ENCODE assay signal across 21 cellular contexts in the genomic region with DNA sequence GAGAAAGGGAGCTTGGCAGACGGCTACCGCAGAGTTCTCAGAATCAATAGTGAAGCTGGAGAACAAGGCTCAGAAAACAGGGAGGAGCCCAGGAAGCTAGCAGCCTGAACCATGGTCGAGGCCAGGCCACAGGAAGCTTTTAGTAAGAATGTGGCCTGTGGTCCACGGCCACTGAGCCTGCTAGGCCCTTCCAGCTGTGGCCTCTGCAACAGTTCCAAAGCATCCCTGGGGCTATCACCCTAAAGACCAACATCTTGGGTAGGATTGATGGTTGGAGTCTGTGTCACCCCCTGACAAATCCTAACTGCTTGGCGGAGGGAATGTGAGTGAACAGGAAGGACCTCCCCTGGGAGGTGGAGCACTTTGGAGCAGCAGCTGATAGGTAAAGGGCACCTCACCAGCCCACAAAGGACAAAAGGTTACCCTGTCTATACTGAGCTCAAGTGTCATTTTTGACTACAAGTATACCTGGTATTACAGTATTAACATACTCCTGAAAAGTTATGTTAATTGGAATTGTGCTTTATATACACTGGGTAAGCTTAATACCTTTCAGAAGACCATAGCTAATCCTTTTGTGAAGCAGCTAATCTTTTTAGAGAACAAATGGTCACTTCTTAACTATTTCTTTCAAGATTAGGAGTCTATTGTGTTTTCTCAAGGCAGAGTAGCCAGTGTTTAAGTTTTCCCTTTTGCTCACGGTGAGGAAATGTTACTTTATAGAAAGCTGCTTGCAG. TPM values are rescaled to one million over a fixed set of nuclear protein-coding genes. Genes with fewer than 3 reads are reported as not detected.
DNase-seq lines count a peak whose midpoint lies in the region; ATAC-seq and TF ChIP-seq lines count a peak whose summit lies in the region.
"Had no signal": no experiment of that assay in that cellular context is flagged by ENCODE, and none has a peak within 500 bp of the region (broad histone marks: within the 10 kb centered on the region; RNA-seq: fewer than 3 reads in every experiment).

No MANE protein-coding gene starts in this region.

- H3K27me3 ChIP-seq in CD8-positive, alpha-beta memory T cell (ENCODE audit: insufficient read depth, low read length, poor library complexity, severe bottlenecking) = no peaks in the 10 kb centered on the region
- H3K27me3 ChIP-seq: sigmoid colon had no signal

- POLR2A ChIA-PET in CD8-positive, alpha-beta memory T cell (lab: Charles Lee) = no interaction called here

- intact Hi-C loops in lower leg skin (cut with DNase I; ENCODE audit: low total_unique reads) = no loop called here

- CTCF ChIA-PET in CD8-positive, alpha-beta memory T cell (lab: Charles Lee) = interaction anchor here (1.1 kb wide), 1 partner anchor 12 kb away, joined by 3 read pairs; no protein-coding TSS in a partner anchor

- H3K27ac Mint-ChIP-seq in CD8-positive, alpha-beta memory T cell = no peak overlapping the region
- H3K27ac Mint-ChIP-seq: activated CD4-positive, alpha-beta T cell treated with anti-CD3 and anti-CD28 coated beads for 36 hours had no signal

- H3K27me3 Mint-ChIP-seq in CD8-positive, alpha-beta memory T cell = peaks cover 0 to 3% of the 10 kb centered on the region in 2 donors
- H3K27me3 Mint-ChIP-seq: activated CD4-positive, alpha-beta T cell treated with anti-CD3 and anti-CD28 coated beads for 36 hours had no signal

- no peak for ATAC-seq in GM19328 (IDR thresholded peaks at IDR 0.05; ENCODE audit: unreplicated experiment)
- ATAC-seq: activated CD4-positive, alpha-beta T cell treated with anti-CD3 and anti-CD28 coated beads for 36 hours; HepG2 had no signal

- no peaks in the 10 kb centered on the region for H3K4me1 ChIP-seq in CD8-positive, alpha-beta memory T cell (ENCODE audit: insufficient read depth, low read length)

- 75 to 82% methylated on average over 6 of the region's 6 CpGs for WGBS in lower leg skin, 2 donors

- no peaks in the 10 kb centered on the region for H3K4me1 Mint-ChIP-seq in CD8-positive, alpha-beta memory T cell
- H3K4me1 Mint-ChIP-seq: activated CD4-positive, alpha-beta T cell treated with anti-CD3 and anti-CD28 coated beads for 36 hours had no signal

- no peaks in the 10 kb centered on the region for H3K9me3 ChIP-seq in CD8-positive, alpha-beta memory T cell (ENCODE audit: low read length)
- H3K9me3 ChIP-seq: sigmoid colon had no signal

- peak; percentile 60 for DNase-seq in GF-D8 (lab: John Stamatoyannopoulos, UW)
- peak; percentile 34 for DNase-seq in NCI-H82 treated with DMSO at 0.1 percent for 48 hours (lab: John Stamatoyannopoulos, UW; ENCODE audit: unreplicated experiment)
- peak; percentile 48 for DNase-seq in myocyte (ENCODE audit: low read depth)
- no peak for DNase-seq in CD8-positive, alpha-beta memory T cell
- DNase-seq in lower leg skin (ENCODE audit: low spot score in 2 of 2) = no peak
- no peak for DNase-seq in nucleus accumbens (lab: John Stamatoyannopoulos, UW)
- DNase-seq: activated CD4-positive, alpha-beta T cell treated with anti-CD3 and anti-CD28 coated beads for 36 hours; activated effector memory CD4-positive, alpha-beta T cell treated with Interleukin-2 at 50 U/mL for 16 hours; MM.1S; NCI-H2081 treated with DMSO at 0.1 percent for 48 hours; stimulated activated CD4-positive, alpha-beta T cell treated with anti-CD3 and anti-CD28 coated beads, Interleukin-2, amount 100 ng/mL, for 24 hours; T1000 had no signal

- H3K9me3 Mint-ChIP-seq in CD8-positive, alpha-beta memory T cell = no peaks in the 10 kb centered on the region

- no peaks in the 10 kb centered on the region for H3K36me3 ChIP-seq in CD8-positive, alpha-beta memory T cell (ENCODE audit: insufficient read depth, low read length)
- H3K36me3 ChIP-seq: sigmoid colon had no signal

- no peak overlapping the region for H3K4me3 ChIP-seq in CD8-positive, alpha-beta memory T cell (ENCODE audit: low read length)
- no peak overlapping the region for H3K4me3 ChIP-seq in lower leg skin (ENCODE audit: low read depth, poor library complexity, severe bottlenecking)
- H3K4me3 ChIP-seq: sigmoid colon had no signal

- no peak overlapping the region for H3K4me3 Mint-ChIP-seq in CD8-positive, alpha-beta memory T cell
- H3K4me3 Mint-ChIP-seq: activated CD4-positive, alpha-beta T cell treated with anti-CD3 and anti-CD28 coated beads for 36 hours had no signal

- peak overlapping the region; percentile 8 for H3K27ac ChIP-seq in cingulate gyrus (ENCODE audit: low read depth, low read length)
- no peak overlapping the region for H3K27ac ChIP-seq in CD8-positive, alpha-beta memory T cell (ENCODE audit: low read depth, low read length)

- no peaks in the 10 kb centered on the region for H3K36me3 Mint-ChIP-seq in CD8-positive, alpha-beta memory T cell

- no peak for TF ChIP-seq CTCF in lower leg skin (IDR thresholded peaks at IDR 0.05)

- no peak for TF ChIP-seq POLR2A in lower leg skin (IDR thresholded peaks at IDR 0.05)

RNA-seq across cellular contexts. Expression of a gene that starts 18.7 kb away (rescaled TPM):
- total RNA-seq in myocyte = 4.6 and 5.5 TPM in 2 replicates
- polyA plus RNA-seq in myocyte (2012) = 10.5 TPM
- total RNA-seq in CD8-positive, alpha-beta memory T cell = 10 to 100 TPM; 25.2 to 29.5 TPM
- 26.0 TPM for polyA plus RNA-seq in CD8-positive, alpha-beta memory T cell
- total RNA-seq in lower leg skin = 10 to 100 TPM; 17.4 to 23.0 (median 20.1) TPM

RNA-seq across cellular contexts. Expression of a gene that starts 32.9 kb away (rescaled TPM):
- total RNA-seq in myocyte = not detected in 2 replicates
- 0.30 TPM for polyA plus RNA-seq in myocyte (2012)
- not detected for total RNA-seq in CD8-positive, alpha-beta memory T cell
- polyA plus RNA-seq in CD8-positive, alpha-beta memory T cell = not detected
- total RNA-seq in lower leg skin = not detected
- total RNA-seq: activated CD4-positive, alpha-beta T cell treated with anti-CD3 and anti-CD28 coated beads for 36 hours; H1; HepG2; kidney epithelial cell; OCI-LY7; osteocyte; sigmoid colon; SK-MEL-5 had no signal
- polyA plus RNA-seq: H1, HepG2 had no signal

Comparison
In these comparisons a context has a peak if more than half of its experiments do, and no peak if none do; other contexts are left out.
1. DNase-seq: peak in GF-D8 (single experiment), NCI-H82 treated with DMSO at 0.1 percent for 48 hours (single experiment) and myocyte (single experiment); none in CD8-positive, alpha-beta memory T cell (0 of 5), lower leg skin (0 of 2) and nucleus accumbens (0 of 56).